1 cellular context compared by ENCODE assay signal in genomic region chr11:77672276-77672675, GRCh38.
TF ChIP-seq lines count a peak whose summit lies in the region.

No MANE protein-coding gene starts in this region.

TF ChIP-seq in HepG2, 621 proteins besides CTCF, POLR2A, EP300 and RAD21 (continued from another document):
- TF ChIP-seq ZNF646 (CRISPR knock-in tag; IDR thresholded peaks at IDR 0.05): no peak
- TF ChIP-seq ZNF672 (CRISPR knock-in tag; IDR thresholded peaks at IDR 0.05): no peak
- no peak for TF ChIP-seq ZNF607 (CRISPR knock-in tag; IDR thresholded peaks at IDR 0.05; ENCODE audit: borderline replicate concordance)
- TF ChIP-seq MXD1 (CRISPR knock-in tag; IDR thresholded peaks at IDR 0.05): no peak
- TF ChIP-seq CSRNP1 (CRISPR knock-in tag; IDR thresholded peaks at IDR 0.05): no peak
TF ChIP-seq in HepG2: peak in this region for 0.
